8 cellular contexts compared by ENCODE assay signal in the genomic region with DNA sequence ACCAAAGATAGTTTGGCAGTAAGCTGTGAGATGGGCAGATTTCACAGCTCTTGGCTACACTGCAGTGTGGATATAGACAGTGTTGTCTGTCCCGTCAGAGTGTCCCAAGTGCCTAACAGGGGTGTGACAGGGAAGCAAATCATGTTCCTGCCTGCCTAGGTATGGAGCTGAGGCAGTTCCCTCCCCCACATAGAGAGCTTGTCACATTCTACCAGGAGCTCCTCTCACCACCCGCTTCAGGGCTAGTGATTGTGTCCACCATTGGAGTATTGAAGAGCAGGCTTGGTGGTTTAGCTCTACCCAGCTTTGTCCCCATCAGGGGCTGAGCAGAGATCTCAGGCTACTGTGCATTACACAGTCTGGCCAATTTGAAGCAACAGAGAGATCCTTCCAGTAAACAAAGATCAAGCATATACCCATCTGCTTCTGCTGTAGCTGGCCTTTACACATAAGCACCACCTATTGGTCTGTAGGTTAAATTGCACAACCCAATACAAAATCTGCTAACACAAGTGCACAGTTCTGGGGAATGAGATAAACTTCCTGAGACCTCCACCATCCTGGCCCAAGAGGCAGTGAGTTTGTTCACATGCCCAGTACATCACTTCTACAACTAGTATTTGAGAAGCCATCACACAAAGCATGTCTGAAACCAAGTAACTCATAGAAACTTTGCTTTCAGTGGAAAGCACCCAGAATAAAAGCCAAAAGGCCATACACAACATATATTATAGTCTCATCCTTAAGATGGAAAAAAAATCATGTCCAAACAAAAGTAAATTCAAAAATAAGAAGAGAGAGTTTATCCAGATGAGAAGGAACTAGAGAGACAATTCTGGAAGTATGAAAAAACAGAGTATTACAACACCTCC.
DNase-seq lines count a peak whose midpoint lies in the region; ATAC-seq and TF ChIP-seq lines count a peak whose summit lies in the region.

No MANE protein-coding gene starts in this region.

- peak; percentile 49 for ATAC-seq in HG03175 (IDR thresholded peaks at IDR 0.05; ENCODE audit: unreplicated experiment)

- POLR2A ChIA-PET in RWPE1 (lab: Yijun Ruan, JAX; ENCODE audit: low non-redundant PET) = no interaction called here

- no peak overlapping the region for H3K27ac ChIP-seq in RWPE1
- peak overlapping the region in 3 of 8 donors; percentile 5 to 58 (median 26) for H3K27ac ChIP-seq in spleen

- no peak overlapping the region for H3K4me3 ChIP-seq in AG09309 (ENCODE audit: control insufficient read depth, low read depth, low read length)
- H3K4me3 ChIP-seq in fibroblast of pulmonary artery (replicated peaks; ENCODE audit: low read depth, low read length) = no peak overlapping the region
- H3K4me3 ChIP-seq in spleen = no peak overlapping the region

- no peaks in the 10 kb centered on the region for H3K27me3 ChIP-seq in spleen (replicated peaks in 1 of 7)

- peak; percentile 48 for TF ChIP-seq CTCF in AG09309 (IDR thresholded peaks at IDR 0.05; ENCODE audit: control insufficient read depth, insufficient read depth, low read depth, low read length, missing control alignments)
- TF ChIP-seq CTCF in GM12872 (IDR thresholded peaks at IDR 0.05; ENCODE audit: insufficient read depth, low read depth, low read length) = peak; percentile 70
- TF ChIP-seq CTCF in RWPE1 (conservative IDR thresholded peaks at IDR 0.05; ENCODE audit: low read depth) = 0 out of 2 replicates have a peak, but pooled peaks have one; percentile 16
- TF ChIP-seq CTCF in fibroblast of pulmonary artery (IDR thresholded peaks at IDR 0.05; ENCODE audit: low read length, missing control alignments) = peak; percentile 61
- peak; percentile 8 to 64 (median 43) for TF ChIP-seq CTCF in spleen (IDR thresholded peaks at IDR 0.05 in 8 of 11, conservative IDR thresholded peaks at IDR 0.05 in 3 of 11)

- peaks cover 0 to 18% (median 12%) of the 10 kb centered on the region in 8 donors for H3K9me3 ChIP-seq in spleen

- WGBS in spleen, 5 donors = 85 to 100% (median 95%) methylated on average over 1 to 2 of the region's 2 CpGs

- H3K36me3 ChIP-seq in spleen = peaks cover 0 to 28% (median 2%) of the 10 kb centered on the region in 6 donors

- CTCF ChIA-PET in RWPE1 (lab: Yijun Ruan, JAX) = no interaction called here

- no peak for TF ChIP-seq POLR2A in spleen (IDR thresholded peaks at IDR 0.05)

- H3K4me1 ChIP-seq in spleen = peaks cover 0 to 21% (median 0%) of the 10 kb centered on the region in 6 donors

- intact Hi-C loops in spleen (cut with DNase I; ENCODE audit: low total_unique reads) = no loop called here

- DNase-seq in AG09309 (ENCODE audit: low read depth) (no peak), RWPE1 (ENCODE audit: low spot score) (no peak), fibroblast of pulmonary artery (ENCODE audit: low read depth) (peak; percentile 56), spleen (no peak), anterior cingulate cortex (lab: John Stamatoyannopoulos, UW) (no peak), C1 segment of cervical spinal cord (lab: John Stamatoyannopoulos, UW) (no peak)

Comparison
In these comparisons a context has a peak if more than half of its experiments do, and no peak if none do; other contexts are left out.
1. CTCF ChIP-seq: peak in every context shown above with its lines; median percentile 70 in GM12872; 61 in fibroblast of pulmonary artery; 48 in AG09309; 43 in spleen; 16 in RWPE1.